ENCODE assay signal across 8 cellular contexts in genomic region chr3:195441051-195441450, GRCh38. TPM values are rescaled to one million over a fixed set of nuclear protein-coding genes. Genes with fewer than 3 reads are reported as not detected.
DNase-seq lines count a peak whose midpoint lies in the region; ATAC-seq and TF ChIP-seq lines count a peak whose summit lies in the region.

No MANE protein-coding gene starts in this region.

- ATAC-seq in lower lobe of right lung (no peak), GM21526 (IDR thresholded peaks at IDR 0.05; ENCODE audit: low FRiP score, unreplicated experiment) (no peak), HG03097 (IDR thresholded peaks at IDR 0.05; ENCODE audit: low FRiP score, unreplicated experiment) (no peak)

- peaks cover 1% of the 10 kb centered on the region for H3K36me3 Mint-ChIP-seq in activated naive CD4-positive, alpha-beta T cell treated with anti-CD3 and anti-CD28 coated beads for 36 hours (ENCODE audit: low read depth)
- H3K36me3 Mint-ChIP-seq in type B pancreatic cell: no peaks in the 10 kb centered on the region

- H3K4me1 ChIP-seq in lower lobe of right lung: peaks cover 38% of the 10 kb centered on the region

- H3K4me3 Mint-ChIP-seq in activated naive CD4-positive, alpha-beta T cell treated with anti-CD3 and anti-CD28 coated beads for 36 hours: peak overlapping the region; percentile 93
- H3K4me3 Mint-ChIP-seq in type B pancreatic cell: peak overlapping the region; percentile 96

- H3K4me3 ChIP-seq in astrocyte of the cerebellum (ENCODE audit: low read depth, low read length) (peak overlapping the region; percentile 91), lower lobe of right lung (peak overlapping the region; percentile 92)

- DNase-seq in activated naive CD4-positive, alpha-beta T cell treated with anti-CD3 and anti-CD28 coated beads for 36 hours: no peak
- no peak for DNase-seq in activated naive CD4-positive, alpha-beta T cell treated with anti-CD3 and anti-CD28 coated beads, Interleukin-2, amount 50 U/mL, for 16 hours
- DNase-seq in astrocyte of the cerebellum (ENCODE audit: low read depth): no peak
- DNase-seq in lower lobe of right lung: no peak
- no peak for DNase-seq in type B pancreatic cell (ENCODE audit: extremely low spot score, unreplicated experiment)
- DNase-seq in NCI-H2196 (lab: John Stamatoyannopoulos, UW; ENCODE audit: unreplicated experiment): no peak

- H3K27me3 Mint-ChIP-seq in activated naive CD4-positive, alpha-beta T cell treated with anti-CD3 and anti-CD28 coated beads for 36 hours (ENCODE audit: low read depth): no peaks in the 10 kb centered on the region
- H3K27me3 Mint-ChIP-seq in type B pancreatic cell: no peaks in the 10 kb centered on the region

- in situ Hi-C loops in astrocyte of the cerebellum (cut with HindIII; ENCODE audit: low sequenced_read_pairs): no loop called here

- no peaks in the 10 kb centered on the region for H3K36me3 ChIP-seq in lower lobe of right lung

- H3K27ac Mint-ChIP-seq in activated naive CD4-positive, alpha-beta T cell treated with anti-CD3 and anti-CD28 coated beads for 36 hours: peak overlapping the region; percentile 89
- H3K27ac Mint-ChIP-seq in type B pancreatic cell: peak overlapping the region; percentile 93

- peak overlapping the region; percentile 98 for H3K27ac ChIP-seq in lower lobe of right lung

- H3K9me3 Mint-ChIP-seq in activated naive CD4-positive, alpha-beta T cell treated with anti-CD3 and anti-CD28 coated beads for 36 hours: no peaks in the 10 kb centered on the region
- no peaks in the 10 kb centered on the region for H3K9me3 Mint-ChIP-seq in type B pancreatic cell

- TF ChIP-seq CTCF in astrocyte of the cerebellum (IDR thresholded peaks at IDR 0.05; ENCODE audit: low read depth, low read length, missing control alignments): no peak
- TF ChIP-seq CTCF in lower lobe of right lung (IDR thresholded peaks at IDR 0.05): no peak
- TF ChIP-seq CTCF in type B pancreatic cell (conservative IDR thresholded peaks at IDR 0.05): no peak

- no peaks in the 10 kb centered on the region for H3K9me3 ChIP-seq in lower lobe of right lung

- H3K4me1 Mint-ChIP-seq in activated naive CD4-positive, alpha-beta T cell treated with anti-CD3 and anti-CD28 coated beads for 36 hours (ENCODE audit: low read depth): peaks cover 47% of the 10 kb centered on the region
- H3K4me1 Mint-ChIP-seq in type B pancreatic cell (ENCODE audit: unreplicated experiment): peaks cover 16% of the 10 kb centered on the region

- intact Hi-C loops in activated naive CD4-positive, alpha-beta T cell treated with anti-CD3 and anti-CD28 coated beads for 36 hours (cut with micrococcal nuclease): loop anchor here (5.0 to 10.0 kb wide), 3 partner anchors 81 to 1064 kb away; partner anchors contain the start of genes LSG1 and RNF168
- intact Hi-C loops in lower lobe of right lung (cut with DNase I): no loop called here

- H3K27me3 ChIP-seq in lower lobe of right lung (ENCODE audit: low read depth): no peaks in the 10 kb centered on the region

- CTCF ChIA-PET in activated naive CD4-positive, alpha-beta T cell treated with anti-CD3 and anti-CD28 coated beads for 36 hours (lab: Charles Lee): interaction anchor here (1.2 to 2.7 kb wide), 3 partner anchors 49 to 170 kb away, joined by 3 to 21 read pairs (median 4); partner anchors contain the start of gene XXYLT1

RNA-seq across cellular contexts. Expression of gene ACAP2, which starts 1.8 kb away (rescaled TPM):
- total RNA-seq in activated naive CD4-positive, alpha-beta T cell treated with anti-CD3 and anti-CD28 coated beads for 36 hours: 10 to 100 TPM; 37.9 to 42.1 TPM
- total RNA-seq in lower lobe of right lung: 68.9 TPM
- 36.6 and 36.9 TPM in 2 replicates for total RNA-seq in type B pancreatic cell (ENCODE audit: low replicate concordance)
